In genomic region chr3:51621091-51621892, GRCh38 we compare ENCODE assay signal across 1 cellular context.
TF ChIP-seq lines count a peak whose summit lies in the region.

No MANE protein-coding gene starts in this region.

TF ChIP-seq in H1, 55 proteins besides CTCF, POLR2A, EP300 and RAD21:
- TF ChIP-seq USF2 (IDR thresholded peaks at IDR 0.05; ENCODE audit: low read length) (no peak), BCL11A (IDR thresholded peaks at IDR 0.05; ENCODE audit: low read depth in 2 of 2, low read length in 2 of 2) (no peak), RXRA (IDR thresholded peaks at IDR 0.05; ENCODE audit: insufficient read depth, low read depth, low read length) (no peak), TAF7 (optimal IDR thresholded peaks at IDR 0.05; ENCODE audit: borderline replicate concordance, low read depth, low read length) (no peak), NRF1 (IDR thresholded peaks at IDR 0.05; ENCODE audit: low read depth, low read length) (no peak), CHD1 (IDR thresholded peaks at IDR 0.05; ENCODE audit: low read depth, low read length) (no peak), JUND (IDR thresholded peaks at IDR 0.05; ENCODE audit: low read length) (no peak), CHD7 (IDR thresholded peaks at IDR 0.05; ENCODE audit: insufficient replicate concordance, low read length) (no peak), EGR1 (IDR thresholded peaks at IDR 0.05; ENCODE audit: borderline replicate concordance, low read depth, low read length) (no peak), TCF12 (IDR thresholded peaks at IDR 0.05; ENCODE audit: low read depth, low read length) (no peak), FOSL1 (IDR thresholded peaks at IDR 0.05; ENCODE audit: insufficient read depth, low read depth, low read length) (no peak), ATF2 (IDR thresholded peaks at IDR 0.05; ENCODE audit: low read length) (no peak), BRCA1 (IDR thresholded peaks at IDR 0.05; ENCODE audit: low read depth, low read length) (no peak), ASH2L (IDR thresholded peaks at IDR 0.05; ENCODE audit: low read length) (no peak), E2F6 (IDR thresholded peaks at IDR 0.05) (no peak)
